ENCODE assay signal across 9 cellular contexts in the genomic region with DNA sequence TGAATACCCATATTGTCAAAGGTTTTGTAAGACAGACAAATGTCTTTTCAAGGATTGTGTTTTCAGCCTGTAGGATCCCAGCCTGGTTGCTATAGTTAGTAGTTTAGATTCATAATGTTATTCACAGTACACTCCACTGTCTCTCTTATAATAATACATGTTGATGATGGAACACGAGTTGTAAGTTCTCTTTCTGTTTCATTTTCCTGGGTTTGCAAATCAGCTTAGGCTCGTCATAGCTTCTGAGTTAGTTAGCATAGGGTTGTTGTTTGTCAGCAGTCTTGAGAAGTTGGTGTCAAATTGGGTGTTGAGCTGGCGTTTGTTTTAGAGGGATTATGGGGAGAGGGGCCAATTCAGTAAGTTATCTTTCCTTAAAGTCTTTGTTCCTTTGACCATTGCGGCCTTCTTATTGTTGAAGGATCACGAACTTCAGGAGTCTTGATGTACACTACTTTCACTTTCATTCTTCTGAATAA. TPM values are rescaled to one million over a fixed set of nuclear protein-coding genes. Genes with fewer than 3 reads are reported as not detected.
DNase-seq lines count a peak whose midpoint lies in the region; ATAC-seq and TF ChIP-seq lines count a peak whose summit lies in the region.
"Had no signal": no experiment of that assay in that cellular context is flagged by ENCODE, and none has a peak within 500 bp of the region (broad histone marks: within the 10 kb centered on the region; RNA-seq: fewer than 3 reads in every experiment).

No MANE protein-coding gene starts in this region.

- H3K27me3 Mint-ChIP-seq in CD8-positive, alpha-beta memory T cell: no peaks in the 10 kb centered on the region

- intact Hi-C loops in adrenal gland (cut with DNase I): no loop called here

- in situ Hi-C loops in G401 (cut with HindIII; ENCODE audit: low sequenced_read_pairs): no loop called here

- H3K9me3 Mint-ChIP-seq in CD8-positive, alpha-beta memory T cell: no peaks in the 10 kb centered on the region

- 6 to 12% (median 8%) methylated on average over 5 of the region's 5 CpGs for WGBS in adrenal gland, 4 donors
- 51% methylated on average over 5 of the region's 5 CpGs for WGBS in urinary bladder

- peaks cover 8 to 11% (median 9%) of the 10 kb centered on the region in 3 donors for H3K36me3 Mint-ChIP-seq in CD8-positive, alpha-beta memory T cell

- H3K36me3 ChIP-seq in CD8-positive, alpha-beta memory T cell (ENCODE audit: insufficient read depth, low read length): no peaks in the 10 kb centered on the region
- no peaks in the 10 kb centered on the region for H3K36me3 ChIP-seq in adrenal gland (replicated peaks in 1 of 2)
- H3K36me3 ChIP-seq in urinary bladder (ENCODE audit: insufficient read depth): no peaks in the 10 kb centered on the region

- no peaks in the 10 kb centered on the region for H3K27me3 ChIP-seq in CD8-positive, alpha-beta memory T cell (ENCODE audit: insufficient read depth, low read length, poor library complexity, severe bottlenecking)
- H3K27me3 ChIP-seq in adrenal gland: no peaks in the 10 kb centered on the region

- POLR2A ChIA-PET in CD8-positive, alpha-beta memory T cell (lab: Charles Lee): interaction anchor here (1.3 kb wide), 1 partner anchor 45 kb away, joined by 6 read pairs; no protein-coding TSS in a partner anchor

- no peak for TF ChIP-seq POLR2A in adrenal gland (IDR thresholded peaks at IDR 0.05)

- H3K27ac ChIP-seq in CD8-positive, alpha-beta memory T cell (ENCODE audit: low read depth, low read length): peak overlapping the region; percentile 78
- peak overlapping the region in 3 of 5 donors; percentile 43 to 62 (median 58) for H3K27ac ChIP-seq in adrenal gland
- no peak overlapping the region for H3K27ac ChIP-seq in urinary bladder (ENCODE audit: low read depth)
- H3K27ac ChIP-seq: KMS-11 had no signal

- no peak for TF ChIP-seq CTCF in adrenal gland (IDR thresholded peaks at IDR 0.05)

- ATAC-seq in GM19438 (IDR thresholded peaks at IDR 0.05; ENCODE audit: low read depth, unreplicated experiment) (peak; percentile 82), HG03442 (IDR thresholded peaks at IDR 0.05; ENCODE audit: unreplicated experiment) (peak; percentile 83)

- CTCF ChIA-PET in CD8-positive, alpha-beta memory T cell (lab: Charles Lee): interaction anchor here (0.8 kb wide), 1 partner anchor 44 kb away, joined by 5 read pairs; no protein-coding TSS in a partner anchor

- peak in 2 of 5 donors; percentile 57 to 60 for DNase-seq in CD8-positive, alpha-beta memory T cell
- DNase-seq in adrenal gland (no peak), kidney glomerular epithelial cell (lab: John Stamatoyannopoulos, UW) (peak; percentile 56), G401 (ENCODE audit: low spot score) (no peak), nucleus accumbens (lab: John Stamatoyannopoulos, UW) (no peak)

- H3K27ac Mint-ChIP-seq in CD8-positive, alpha-beta memory T cell: peak overlapping the region; percentile 91 to 100 (median 99)

- H3K4me1 Mint-ChIP-seq in CD8-positive, alpha-beta memory T cell: peaks cover 65 to 76% (median 66%) of the 10 kb centered on the region in 3 donors

- H3K4me3 ChIP-seq in CD8-positive, alpha-beta memory T cell (ENCODE audit: low read length): peak overlapping the region; percentile 54
- H3K4me3 ChIP-seq in adrenal gland: peak overlapping the region in 2 of 4 donors; percentile 22 to 39
- H3K4me3 ChIP-seq in urinary bladder (ENCODE audit: low read depth, low read length): peak overlapping the region; percentile 40

- H3K9me3 ChIP-seq in CD8-positive, alpha-beta memory T cell (ENCODE audit: low read length): no peaks in the 10 kb centered on the region
- no peaks in the 10 kb centered on the region for H3K9me3 ChIP-seq in adrenal gland (replicated peaks in 1 of 3)

- peak overlapping the region; percentile 88 to 99 (median 93) for H3K4me3 Mint-ChIP-seq in CD8-positive, alpha-beta memory T cell

- H3K4me1 ChIP-seq in CD8-positive, alpha-beta memory T cell (ENCODE audit: insufficient read depth, low read length): peaks cover 39% of the 10 kb centered on the region
- H3K4me1 ChIP-seq in adrenal gland (replicated peaks in 1 of 2) (peaks cover 30 to 68% of the 10 kb centered on the region in 2 donors), urinary bladder (ENCODE audit: insufficient read depth) (peaks cover 1% of the 10 kb centered on the region)

RNA-seq across cellular contexts. Expression of a gene that starts 45.8 kb away (rescaled TPM):
- 10 to 100 TPM; 56.5 to 58.8 TPM for total RNA-seq in CD8-positive, alpha-beta memory T cell
- polyA plus RNA-seq in CD8-positive, alpha-beta memory T cell: 27.5 TPM
- 100 to 1,000 TPM; 107 to 207 (median 153) TPM for total RNA-seq in adrenal gland
- 10 to 100 TPM; 10.3 to 89.5 (median 24.8) TPM for polyA plus RNA-seq in adrenal gland
- 185 TPM for total RNA-seq in urinary bladder
- polyA plus RNA-seq in urinary bladder: 72.2 TPM
- total RNA-seq in G401 (2014; rRNA removed; shearing (Covaris generic)): 107 and 133 TPM in 2 replicates
